Comparison of ENCODE assay signal across 1 cellular context in the genomic region with DNA sequence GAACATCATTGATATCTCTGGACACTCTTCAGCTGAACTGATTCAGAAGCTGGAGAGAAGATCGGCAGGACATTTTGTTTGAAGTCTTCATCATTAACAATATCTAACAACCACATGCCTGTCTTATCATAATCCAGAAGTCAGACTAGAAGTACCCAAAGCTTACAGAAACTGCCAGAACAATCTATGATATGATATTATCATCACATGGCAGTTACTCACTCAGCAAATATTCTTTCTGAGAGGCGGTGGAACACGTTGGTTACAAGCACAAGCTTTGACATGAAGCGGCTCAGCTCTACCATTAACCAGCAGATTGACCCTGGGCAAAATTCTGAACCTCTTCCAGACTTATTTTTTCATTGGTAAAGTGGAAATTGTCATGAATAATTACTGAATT.
A peak's percentile ranks its signal among the peaks of the same experiment; 100 is the strongest.
TF ChIP-seq lines count a peak whose summit lies in the region.

No MANE protein-coding gene starts in this region.

TF ChIP-seq in K562, 482 proteins besides CTCF, POLR2A, EP300 and RAD21 (continued from another document and continues in another):
- TF ChIP-seq, protein P1, sequence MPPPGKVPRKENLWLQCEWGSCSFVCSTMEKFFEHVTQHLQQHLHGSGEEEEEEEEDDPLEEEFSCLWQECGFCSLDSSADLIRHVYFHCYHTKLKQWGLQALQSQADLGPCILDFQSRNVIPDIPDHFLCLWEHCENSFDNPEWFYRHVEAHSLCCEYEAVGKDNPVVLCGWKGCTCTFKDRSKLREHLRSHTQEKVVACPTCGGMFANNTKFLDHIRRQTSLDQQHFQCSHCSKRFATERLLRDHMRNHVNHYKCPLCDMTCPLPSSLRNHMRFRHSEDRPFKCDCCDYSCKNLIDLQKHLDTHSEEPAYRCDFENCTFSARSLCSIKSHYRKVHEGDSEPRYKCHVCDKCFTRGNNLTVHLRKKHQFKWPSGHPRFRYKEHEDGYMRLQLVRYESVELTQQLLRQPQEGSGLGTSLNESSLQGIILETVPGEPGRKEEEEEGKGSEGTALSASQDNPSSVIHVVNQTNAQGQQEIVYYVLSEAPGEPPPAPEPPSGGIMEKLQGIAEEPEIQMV (tag; conservative IDR thresholded peaks at IDR 0.05; ENCODE audit: low read depth): no peak
- TF ChIP-seq CBX3 (IDR thresholded peaks at IDR 0.05; ENCODE audit: borderline replicate concordance in 1 of 2, low read length in 2 of 2) (no peak), ZNF586 (CRISPR knock-in tag; conservative IDR thresholded peaks at IDR 0.05) (no peak), CXXC5 (CRISPR knock-in tag; IDR thresholded peaks at IDR 0.05) (peak; percentile 25; the same call in 1 of the 2 replicates), PYGO2 (tag; IDR thresholded peaks at IDR 0.05) (no peak), ZNF778 (CRISPR knock-in tag; IDR thresholded peaks at IDR 0.05) (no peak), NCOA4 (IDR thresholded peaks at IDR 0.05; ENCODE audit: partially characterized antibody) (no peak), TAF9B (IDR thresholded peaks at IDR 0.05; ENCODE audit: partially characterized antibody) (peak; percentile 25), SMARCA4 (IDR thresholded peaks at IDR 0.05) (peak; percentile 90), LARP7 (IDR thresholded peaks at IDR 0.05) (no peak), ETV6 (IDR thresholded peaks at IDR 0.05; ENCODE audit: borderline replicate concordance in 1 of 2, low read depth in 2 of 2, low read length in 1 of 2) (no peak), ETV6 (CRISPR knock-in tag; IDR thresholded peaks at IDR 0.05; ENCODE audit: borderline replicate concordance) (no peak), ARHGAP35 (IDR thresholded peaks at IDR 0.05; ENCODE audit: partially characterized antibody) (no peak), U2AF1 (optimal IDR thresholded peaks at IDR 0.05; ENCODE audit: low read depth, low read length) (no peak), ZNF57 (CRISPR knock-in tag; IDR thresholded peaks at IDR 0.05) (no peak), GABPB2 (CRISPR knock-in tag; conservative IDR thresholded peaks at IDR 0.05) (no peak), RBFOX2 (IDR thresholded peaks at IDR 0.05; ENCODE audit: low read depth, low read length) (no peak), CBFB (CRISPR knock-in tag; IDR thresholded peaks at IDR 0.05) (no peak), KAT2B (IDR thresholded peaks at IDR 0.05; ENCODE audit: low read depth, low read length) (no peak), HMG20A (CRISPR knock-in tag; conservative IDR thresholded peaks at IDR 0.05) (no peak), NFRKB (IDR thresholded peaks at IDR 0.05; ENCODE audit: low read depth) (no peak), ELF4 (CRISPR knock-in tag; IDR thresholded peaks at IDR 0.05) (no peak), ZBTB1 (CRISPR knock-in tag; IDR thresholded peaks at IDR 0.05; ENCODE audit: borderline replicate concordance, low read depth) (no peak), HSF4 (CRISPR knock-in tag; IDR thresholded peaks at IDR 0.05; ENCODE audit: borderline replicate concordance) (no peak), TAF1 (IDR thresholded peaks at IDR 0.05; ENCODE audit: control insufficient read depth, extremely low read depth, insufficient read depth, low read length, severe bottlenecking) (no peak), ZNF780A (CRISPR knock-in tag; IDR thresholded peaks at IDR 0.05) (no peak), SRSF1 (IDR thresholded peaks at IDR 0.05; ENCODE audit: low read depth, low read length) (no peak), CSDE1 (IDR thresholded peaks at IDR 0.05) (no peak), SMARCA5 (IDR thresholded peaks at IDR 0.05) (no peak), SRF (CRISPR knock-in tag; IDR thresholded peaks at IDR 0.05) (no peak), ZNF561 (CRISPR knock-in tag; conservative IDR thresholded peaks at IDR 0.05) (no peak), TCF3 (CRISPR knock-in tag; IDR thresholded peaks at IDR 0.05) (peak; percentile 82), BCL6 (CRISPR knock-in tag; IDR thresholded peaks at IDR 0.05) (no peak), ZNF133 (CRISPR knock-in tag; IDR thresholded peaks at IDR 0.05) (no peak), EZH2 (IDR thresholded peaks at IDR 0.05; ENCODE audit: borderline replicate concordance, low read depth, low read length) (no peak), MAFK (IDR thresholded peaks at IDR 0.05; ENCODE audit: low read length) (peak; percentile 69), BRF1 (IDR thresholded peaks at IDR 0.05; ENCODE audit: borderline replicate concordance, extremely low read depth, insufficient read length) (no peak), NFATC3 (IDR thresholded peaks at IDR 0.05) (no peak), BRD9 (IDR thresholded peaks at IDR 0.05; ENCODE audit: low read depth, partially characterized antibody) (no peak), ZNF184 (CRISPR knock-in tag; IDR thresholded peaks at IDR 0.05) (no peak)
- TF ChIP-seq, protein P2, sequence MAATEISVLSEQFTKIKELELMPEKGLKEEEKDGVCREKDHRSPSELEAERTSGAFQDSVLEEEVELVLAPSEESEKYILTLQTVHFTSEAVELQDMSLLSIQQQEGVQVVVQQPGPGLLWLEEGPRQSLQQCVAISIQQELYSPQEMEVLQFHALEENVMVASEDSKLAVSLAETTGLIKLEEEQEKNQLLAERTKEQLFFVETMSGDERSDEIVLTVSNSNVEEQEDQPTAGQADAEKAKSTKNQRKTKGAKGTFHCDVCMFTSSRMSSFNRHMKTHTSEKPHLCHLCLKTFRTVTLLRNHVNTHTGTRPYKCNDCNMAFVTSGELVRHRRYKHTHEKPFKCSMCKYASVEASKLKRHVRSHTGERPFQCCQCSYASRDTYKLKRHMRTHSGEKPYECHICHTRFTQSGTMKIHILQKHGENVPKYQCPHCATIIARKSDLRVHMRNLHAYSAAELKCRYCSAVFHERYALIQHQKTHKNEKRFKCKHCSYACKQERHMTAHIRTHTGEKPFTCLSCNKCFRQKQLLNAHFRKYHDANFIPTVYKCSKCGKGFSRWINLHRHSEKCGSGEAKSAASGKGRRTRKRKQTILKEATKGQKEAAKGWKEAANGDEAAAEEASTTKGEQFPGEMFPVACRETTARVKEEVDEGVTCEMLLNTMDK (IDR thresholded peaks at IDR 0.05; ENCODE audit: borderline replicate concordance, insufficient read depth, low read depth, low read length, poor library complexity, severe bottlenecking): no peak
- TF ChIP-seq, protein P3, sequence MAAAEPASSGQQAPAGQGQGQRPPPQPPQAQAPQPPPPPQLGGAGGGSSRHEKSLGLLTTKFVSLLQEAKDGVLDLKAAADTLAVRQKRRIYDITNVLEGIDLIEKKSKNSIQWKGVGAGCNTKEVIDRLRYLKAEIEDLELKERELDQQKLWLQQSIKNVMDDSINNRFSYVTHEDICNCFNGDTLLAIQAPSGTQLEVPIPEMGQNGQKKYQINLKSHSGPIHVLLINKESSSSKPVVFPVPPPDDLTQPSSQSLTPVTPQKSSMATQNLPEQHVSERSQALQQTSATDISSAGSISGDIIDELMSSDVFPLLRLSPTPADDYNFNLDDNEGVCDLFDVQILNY (CRISPR knock-in tag; IDR thresholded peaks at IDR 0.05): no peak
- TF ChIP-seq, protein P4, sequence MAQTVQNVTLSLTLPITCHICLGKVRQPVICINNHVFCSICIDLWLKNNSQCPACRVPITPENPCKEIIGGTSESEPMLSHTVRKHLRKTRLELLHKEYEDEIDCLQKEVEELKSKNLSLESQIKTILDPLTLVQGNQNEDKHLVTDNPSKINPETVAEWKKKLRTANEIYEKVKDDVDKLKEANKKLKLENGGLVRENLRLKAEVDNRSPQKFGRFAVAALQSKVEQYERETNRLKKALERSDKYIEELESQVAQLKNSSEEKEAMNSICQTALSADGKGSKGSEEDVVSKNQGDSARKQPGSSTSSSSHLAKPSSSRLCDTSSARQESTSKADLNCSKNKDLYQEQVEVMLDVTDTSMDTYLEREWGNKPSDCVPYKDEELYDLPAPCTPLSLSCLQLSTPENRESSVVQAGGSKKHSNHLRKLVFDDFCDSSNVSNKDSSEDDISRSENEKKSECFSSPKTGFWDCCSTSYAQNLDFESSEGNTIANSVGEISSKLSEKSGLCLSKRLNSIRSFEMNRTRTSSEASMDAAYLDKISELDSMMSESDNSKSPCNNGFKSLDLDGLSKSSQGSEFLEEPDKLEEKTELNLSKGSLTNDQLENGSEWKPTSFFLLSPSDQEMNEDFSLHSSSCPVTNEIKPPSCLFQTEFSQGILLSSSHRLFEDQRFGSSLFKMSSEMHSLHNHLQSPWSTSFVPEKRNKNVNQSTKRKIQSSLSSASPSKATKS (CRISPR knock-in tag; IDR thresholded peaks at IDR 0.05): no peak
- TF ChIP-seq, protein P5, sequence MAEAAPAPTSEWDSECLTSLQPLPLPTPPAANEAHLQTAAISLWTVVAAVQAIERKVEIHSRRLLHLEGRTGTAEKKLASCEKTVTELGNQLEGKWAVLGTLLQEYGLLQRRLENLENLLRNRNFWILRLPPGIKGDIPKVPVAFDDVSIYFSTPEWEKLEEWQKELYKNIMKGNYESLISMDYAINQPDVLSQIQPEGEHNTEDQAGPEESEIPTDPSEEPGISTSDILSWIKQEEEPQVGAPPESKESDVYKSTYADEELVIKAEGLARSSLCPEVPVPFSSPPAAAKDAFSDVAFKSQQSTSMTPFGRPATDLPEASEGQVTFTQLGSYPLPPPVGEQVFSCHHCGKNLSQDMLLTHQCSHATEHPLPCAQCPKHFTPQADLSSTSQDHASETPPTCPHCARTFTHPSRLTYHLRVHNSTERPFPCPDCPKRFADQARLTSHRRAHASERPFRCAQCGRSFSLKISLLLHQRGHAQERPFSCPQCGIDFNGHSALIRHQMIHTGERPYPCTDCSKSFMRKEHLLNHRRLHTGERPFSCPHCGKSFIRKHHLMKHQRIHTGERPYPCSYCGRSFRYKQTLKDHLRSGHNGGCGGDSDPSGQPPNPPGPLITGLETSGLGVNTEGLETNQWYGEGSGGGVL (CRISPR knock-in tag; IDR thresholded peaks at IDR 0.05): no peak
- TF ChIP-seq, protein P6, sequence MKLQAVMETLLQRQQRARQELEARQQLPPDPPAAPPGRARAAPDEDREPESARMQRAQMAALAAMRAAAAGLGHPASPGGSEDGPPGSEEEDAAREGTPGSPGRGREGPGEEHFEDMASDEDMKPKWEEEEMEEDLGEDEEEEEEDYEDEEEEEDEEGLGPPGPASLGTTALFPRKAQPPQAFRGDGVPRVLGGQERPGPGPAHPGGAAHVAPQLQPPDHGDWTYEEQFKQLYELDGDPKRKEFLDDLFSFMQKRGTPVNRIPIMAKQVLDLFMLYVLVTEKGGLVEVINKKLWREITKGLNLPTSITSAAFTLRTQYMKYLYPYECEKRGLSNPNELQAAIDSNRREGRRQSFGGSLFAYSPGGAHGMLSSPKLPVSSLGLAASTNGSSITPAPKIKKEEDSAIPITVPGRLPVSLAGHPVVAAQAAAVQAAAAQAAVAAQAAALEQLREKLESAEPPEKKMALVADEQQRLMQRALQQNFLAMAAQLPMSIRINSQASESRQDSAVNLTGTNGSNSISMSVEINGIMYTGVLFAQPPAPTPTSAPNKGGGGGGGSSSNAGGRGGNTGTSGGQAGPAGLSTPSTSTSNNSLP (IDR thresholded peaks at IDR 0.05; ENCODE audit: borderline replicate concordance, low read depth, low read length): peak; percentile 74; the same call in 1 of the 2 replicates
- TF ChIP-seq, protein P7, sequence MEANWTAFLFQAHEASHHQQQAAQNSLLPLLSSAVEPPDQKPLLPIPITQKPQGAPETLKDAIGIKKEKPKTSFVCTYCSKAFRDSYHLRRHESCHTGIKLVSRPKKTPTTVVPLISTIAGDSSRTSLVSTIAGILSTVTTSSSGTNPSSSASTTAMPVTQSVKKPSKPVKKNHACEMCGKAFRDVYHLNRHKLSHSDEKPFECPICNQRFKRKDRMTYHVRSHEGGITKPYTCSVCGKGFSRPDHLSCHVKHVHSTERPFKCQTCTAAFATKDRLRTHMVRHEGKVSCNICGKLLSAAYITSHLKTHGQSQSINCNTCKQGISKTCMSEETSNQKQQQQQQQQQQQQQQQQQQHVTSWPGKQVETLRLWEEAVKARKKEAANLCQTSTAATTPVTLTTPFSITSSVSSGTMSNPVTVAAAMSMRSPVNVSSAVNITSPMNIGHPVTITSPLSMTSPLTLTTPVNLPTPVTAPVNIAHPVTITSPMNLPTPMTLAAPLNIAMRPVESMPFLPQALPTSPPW (CRISPR knock-in tag; IDR thresholded peaks at IDR 0.05): no peak
- TF ChIP-seq, protein P8, sequence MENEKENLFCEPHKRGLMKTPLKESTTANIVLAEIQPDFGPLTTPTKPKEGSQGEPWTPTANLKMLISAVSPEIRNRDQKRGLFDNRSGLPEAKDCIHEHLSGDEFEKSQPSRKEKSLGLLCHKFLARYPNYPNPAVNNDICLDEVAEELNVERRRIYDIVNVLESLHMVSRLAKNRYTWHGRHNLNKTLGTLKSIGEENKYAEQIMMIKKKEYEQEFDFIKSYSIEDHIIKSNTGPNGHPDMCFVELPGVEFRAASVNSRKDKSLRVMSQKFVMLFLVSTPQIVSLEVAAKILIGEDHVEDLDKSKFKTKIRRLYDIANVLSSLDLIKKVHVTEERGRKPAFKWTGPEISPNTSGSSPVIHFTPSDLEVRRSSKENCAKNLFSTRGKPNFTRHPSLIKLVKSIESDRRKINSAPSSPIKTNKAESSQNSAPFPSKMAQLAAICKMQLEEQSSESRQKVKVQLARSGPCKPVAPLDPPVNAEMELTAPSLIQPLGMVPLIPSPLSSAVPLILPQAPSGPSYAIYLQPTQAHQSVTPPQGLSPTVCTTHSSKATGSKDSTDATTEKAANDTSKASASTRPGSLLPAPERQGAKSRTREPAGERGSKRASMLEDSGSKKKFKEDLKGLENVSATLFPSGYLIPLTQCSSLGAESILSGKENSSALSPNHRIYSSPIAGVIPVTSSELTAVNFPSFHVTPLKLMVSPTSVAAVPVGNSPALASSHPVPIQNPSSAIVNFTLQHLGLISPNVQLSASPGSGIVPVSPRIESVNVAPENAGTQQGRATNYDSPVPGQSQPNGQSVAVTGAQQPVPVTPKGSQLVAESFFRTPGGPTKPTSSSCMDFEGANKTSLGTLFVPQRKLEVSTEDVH (IDR thresholded peaks at IDR 0.05; ENCODE audit: low read depth, partially characterized antibody): no peak
